Comparison of ENCODE assay signal across 1 cellular context in genomic region chr6:44245912-44246662, GRCh38.
TF ChIP-seq lines count a peak whose summit lies in the region.

No MANE protein-coding gene starts in this region.

TF ChIP-seq in HEK293, 187 proteins besides CTCF, POLR2A, EP300 and RAD21 (continued from another document and continues in another):
- TF ChIP-seq HIC1 (tag by site-specific recombination; IDR thresholded peaks at IDR 0.05) (no peak), GLI2 (tag by site-specific recombination; IDR thresholded peaks at IDR 0.05; ENCODE audit: borderline replicate concordance, low read depth) (no peak), ZNF155 (tag by site-specific recombination; IDR thresholded peaks at IDR 0.05) (no peak), ZNF549 (tag by site-specific recombination; IDR thresholded peaks at IDR 0.05) (no peak), WT1 (tag by site-specific recombination; IDR thresholded peaks at IDR 0.05) (peak; percentile 32), ZNF311 (tag by site-specific recombination; IDR thresholded peaks at IDR 0.05; ENCODE audit: borderline replicate concordance) (no peak), ZNF366 (tag by site-specific recombination; conservative IDR thresholded peaks at IDR 0.05) (peak; percentile 75), EGR2 (tag by site-specific recombination; IDR thresholded peaks at IDR 0.05; ENCODE audit: low read depth) (no peak), PBX3 (CRISPR knock-in tag; IDR thresholded peaks at IDR 0.05) (peak; percentile 61; the same call in 1 of the 2 replicates), GLIS2 (tag by site-specific recombination; IDR thresholded peaks at IDR 0.05) (peak; percentile 98), ZNF600 (tag by site-specific recombination; IDR thresholded peaks at IDR 0.05) (0 out of 2 replicates have a peak, but pooled peaks have one; percentile 10), ZSCAN4 (tag by site-specific recombination; IDR thresholded peaks at IDR 0.05) (peak; percentile 52), SP7 (tag by site-specific recombination; IDR thresholded peaks at IDR 0.05) (peak; percentile 67), ZNF670 (tag by site-specific recombination; IDR thresholded peaks at IDR 0.05; ENCODE audit: low read depth) (no peak), ZBTB26 (tag by site-specific recombination; optimal IDR thresholded peaks at IDR 0.05) (peak; percentile 86), ZBTB20 (tag by site-specific recombination; IDR thresholded peaks at IDR 0.05) (peak; percentile 46; the same call in 1 of the 2 replicates), ZBTB10 (tag by site-specific recombination; IDR thresholded peaks at IDR 0.05) (peak; percentile 63; the same call in 1 of the 2 replicates), ZFP69B (tag by site-specific recombination; IDR thresholded peaks at IDR 0.05) (peak; percentile 83), ZNF350 (tag by site-specific recombination; IDR thresholded peaks at IDR 0.05) (no peak), ZNF785 (tag by site-specific recombination; IDR thresholded peaks at IDR 0.05) (peak; percentile 41; the same call in 1 of the 2 replicates), ZNF830 (tag by site-specific recombination; IDR thresholded peaks at IDR 0.05; ENCODE audit: low read depth) (no peak), ZNF514 (tag by site-specific recombination; IDR thresholded peaks at IDR 0.05) (no peak), INSM2 (tag by site-specific recombination; IDR thresholded peaks at IDR 0.05) (peak; percentile 82), BCL11A (tag by site-specific recombination; IDR thresholded peaks at IDR 0.05; ENCODE audit: low read depth) (peak; percentile 89; the same call in 1 of the 2 replicates), IKZF3 (tag by site-specific recombination; IDR thresholded peaks at IDR 0.05) (peak; percentile 90), ZNF423 (tag by site-specific recombination; IDR thresholded peaks at IDR 0.05) (0 out of 2 replicates have a peak, but pooled peaks have one; percentile 8), ZXDB (tag by site-specific recombination; IDR thresholded peaks at IDR 0.05) (peak; percentile 83), ZNF585B (tag by site-specific recombination; IDR thresholded peaks at IDR 0.05) (no peak), GFI1B (tag by site-specific recombination; IDR thresholded peaks at IDR 0.05) (no peak), ZNF580 (tag by site-specific recombination; IDR thresholded peaks at IDR 0.05) (no peak), ZNF560 (tag by site-specific recombination; IDR thresholded peaks at IDR 0.05; ENCODE audit: borderline replicate concordance) (no peak), KLF1 (tag by site-specific recombination; IDR thresholded peaks at IDR 0.05) (peak; percentile 47; the same call in 1 of the 2 replicates), ZNF664 (tag by site-specific recombination; IDR thresholded peaks at IDR 0.05) (0 out of 2 replicates have a peak, but pooled peaks have one; percentile 10), HOXD13 (CRISPR knock-in tag; IDR thresholded peaks at IDR 0.05; ENCODE audit: borderline replicate concordance) (no peak), ZNF121 (tag by site-specific recombination; IDR thresholded peaks at IDR 0.05) (peak; percentile 60; the same call in 1 of the 2 replicates), ZNF544 (tag by site-specific recombination; IDR thresholded peaks at IDR 0.05) (no peak), ZNF394 (tag by site-specific recombination; IDR thresholded peaks at IDR 0.05; ENCODE audit: borderline replicate concordance) (peak; percentile 77; the same call in 1 of the 2 replicates), ZNF138 (tag by site-specific recombination; IDR thresholded peaks at IDR 0.05; ENCODE audit: borderline replicate concordance) (no peak), ZNF335 (tag by site-specific recombination; conservative IDR thresholded peaks at IDR 0.05) (peak; percentile 17), YY2 (tag by site-specific recombination; IDR thresholded peaks at IDR 0.05) (0 out of 2 replicates have a peak, but pooled peaks have one; percentile 58)
- TF ChIP-seq, protein P1, sequence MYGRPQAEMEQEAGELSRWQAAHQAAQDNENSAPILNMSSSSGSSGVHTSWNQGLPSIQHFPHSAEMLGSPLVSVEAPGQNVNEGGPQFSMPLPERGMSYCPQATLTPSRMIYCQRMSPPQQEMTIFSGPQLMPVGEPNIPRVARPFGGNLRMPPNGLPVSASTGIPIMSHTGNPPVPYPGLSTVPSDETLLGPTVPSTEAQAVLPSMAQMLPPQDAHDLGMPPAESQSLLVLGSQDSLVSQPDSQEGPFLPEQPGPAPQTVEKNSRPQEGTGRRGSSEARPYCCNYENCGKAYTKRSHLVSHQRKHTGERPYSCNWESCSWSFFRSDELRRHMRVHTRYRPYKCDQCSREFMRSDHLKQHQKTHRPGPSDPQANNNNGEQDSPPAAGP (tag by site-specific recombination; IDR thresholded peaks at IDR 0.05), result peak; percentile 85
- TF ChIP-seq, protein P2, sequence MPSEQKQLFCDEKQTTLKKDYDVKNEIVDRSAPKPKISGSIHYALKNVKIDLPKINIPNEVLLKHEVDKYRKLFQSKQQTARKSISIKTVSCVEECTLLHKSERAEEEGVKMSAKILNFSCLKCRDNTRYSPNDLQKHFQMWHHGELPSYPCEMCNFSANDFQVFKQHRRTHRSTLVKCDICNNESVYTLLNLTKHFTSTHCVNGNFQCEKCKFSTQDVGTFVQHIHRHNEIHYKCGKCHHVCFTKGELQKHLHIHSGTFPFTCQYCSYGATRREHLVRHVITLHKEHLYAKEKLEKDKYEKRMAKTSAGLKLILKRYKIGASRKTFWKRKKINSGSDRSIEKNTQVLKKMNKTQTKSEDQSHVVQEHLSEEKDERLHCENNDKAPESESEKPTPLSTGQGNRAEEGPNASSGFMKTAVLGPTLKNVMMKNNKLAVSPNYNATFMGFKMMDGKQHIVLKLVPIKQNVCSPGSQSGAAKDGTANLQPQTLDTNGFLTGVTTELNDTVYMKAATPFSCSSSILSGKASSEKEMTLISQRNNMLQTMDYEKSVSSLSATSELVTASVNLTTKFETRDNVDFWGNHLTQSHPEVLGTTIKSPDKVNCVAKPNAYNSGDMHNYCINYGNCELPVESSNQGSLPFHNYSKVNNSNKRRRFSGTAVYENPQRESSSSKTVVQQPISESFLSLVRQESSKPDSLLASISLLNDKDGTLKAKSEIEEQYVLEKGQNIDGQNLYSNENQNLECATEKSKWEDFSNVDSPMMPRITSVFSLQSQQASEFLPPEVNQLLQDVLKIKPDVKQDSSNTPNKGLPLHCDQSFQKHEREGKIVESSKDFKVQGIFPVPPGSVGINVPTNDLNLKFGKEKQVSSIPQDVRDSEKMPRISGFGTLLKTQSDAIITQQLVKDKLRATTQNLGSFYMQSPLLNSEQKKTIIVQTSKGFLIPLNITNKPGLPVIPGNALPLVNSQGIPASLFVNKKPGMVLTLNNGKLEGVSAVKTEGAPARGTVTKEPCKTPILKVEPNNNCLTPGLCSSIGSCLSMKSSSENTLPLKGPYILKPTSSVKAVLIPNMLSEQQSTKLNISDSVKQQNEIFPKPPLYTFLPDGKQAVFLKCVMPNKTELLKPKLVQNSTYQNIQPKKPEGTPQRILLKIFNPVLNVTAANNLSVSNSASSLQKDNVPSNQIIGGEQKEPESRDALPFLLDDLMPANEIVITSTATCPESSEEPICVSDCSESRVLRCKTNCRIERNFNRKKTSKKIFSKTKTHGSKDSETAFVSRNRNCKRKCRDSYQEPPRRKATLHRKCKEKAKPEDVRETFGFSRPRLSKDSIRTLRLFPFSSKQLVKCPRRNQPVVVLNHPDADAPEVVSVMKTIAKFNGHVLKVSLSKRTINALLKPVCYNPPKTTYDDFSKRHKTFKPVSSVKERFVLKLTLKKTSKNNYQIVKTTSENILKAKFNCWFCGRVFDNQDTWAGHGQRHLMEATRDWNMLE (tag by site-specific recombination; conservative IDR thresholded peaks at IDR 0.05; ENCODE audit: low read depth), result no peak
- TF ChIP-seq, protein P3, sequence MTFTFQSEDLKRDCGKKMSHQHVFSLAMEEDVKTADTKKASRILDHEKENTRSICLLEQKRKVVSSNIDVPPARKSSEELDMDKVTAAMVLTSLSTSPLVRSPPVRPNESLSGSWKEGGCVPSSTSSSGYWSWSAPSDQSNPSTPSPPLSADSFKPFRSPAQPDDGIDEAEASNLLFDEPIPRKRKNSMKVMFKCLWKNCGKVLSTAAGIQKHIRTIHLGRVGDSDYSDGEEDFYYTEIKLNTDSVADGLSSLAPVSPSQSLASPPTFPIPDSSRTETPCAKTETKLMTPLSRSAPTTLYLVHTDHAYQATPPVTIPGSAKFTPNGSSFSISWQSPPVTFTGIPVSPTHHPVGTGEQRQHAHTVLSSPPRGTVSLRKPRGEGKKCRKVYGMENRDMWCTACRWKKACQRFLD (tag by site-specific recombination; IDR thresholded peaks at IDR 0.05), result 0 out of 2 replicates have a peak, but pooled peaks have one; percentile 42
- TF ChIP-seq, protein P4, sequence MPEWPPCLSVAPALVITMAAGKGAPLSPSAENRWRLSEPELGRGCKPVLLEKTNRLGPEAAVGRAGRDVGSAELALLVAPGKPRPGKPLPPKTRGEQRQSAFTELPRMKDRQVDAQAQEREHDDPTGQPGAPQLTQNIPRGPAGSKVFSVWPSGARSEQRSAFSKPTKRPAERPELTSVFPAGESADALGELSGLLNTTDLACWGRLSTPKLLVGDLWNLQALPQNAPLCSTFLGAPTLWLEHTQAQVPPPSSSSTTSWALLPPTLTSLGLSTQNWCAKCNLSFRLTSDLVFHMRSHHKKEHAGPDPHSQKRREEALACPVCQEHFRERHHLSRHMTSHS (tag by site-specific recombination; IDR thresholded peaks at IDR 0.05), result no peak
